ENCODE assay signal across 23 cellular contexts in genomic region chr2:41706261-41706660, GRCh38.
"Had no signal": no experiment of that assay in that cellular context is flagged by ENCODE, and none has a peak within 500 bp of the region (broad histone marks: within the 10 kb centered on the region; RNA-seq: fewer than 3 reads in every experiment).

No MANE protein-coding gene starts in this region.

- ATAC-seq: left cardiac atrium; left lung; naive thymus-derived CD8-positive, alpha-beta T cell; right lobe of liver had no signal

- H3K27me3 Mint-ChIP-seq: type B pancreatic cell had no signal

- H3K27ac ChIP-seq: esophagus squamous epithelium, left lung, ovary, right lobe of liver, stomach, testis, tibial artery had no signal

- H3K36me3 Mint-ChIP-seq: naive thymus-derived CD8-positive, alpha-beta T cell; type B pancreatic cell had no signal

- H3K9me3 Mint-ChIP-seq: endodermal cell; naive thymus-derived CD8-positive, alpha-beta T cell; nephron progenitor cell; type B pancreatic cell had no signal

- H3K4me1 Mint-ChIP-seq: naive thymus-derived CD8-positive, alpha-beta T cell had no signal

- H3K4me3 Mint-ChIP-seq: endodermal cell; naive thymus-derived CD8-positive, alpha-beta T cell; nephron progenitor cell; type B pancreatic cell had no signal

- DNase-seq: effector CD8-positive, alpha-beta T cell; endodermal cell; erythroblast; esophagus squamous epithelium; kidney; left cardiac atrium; left lung; mammary epithelial cell; mesendoderm; midbrain; naive thymus-derived CD8-positive, alpha-beta T cell; nephron progenitor cell; nucleus accumbens; ovary; right lobe of liver; small intestine; stimulated activated CD4-positive, alpha-beta T cell treated with anti-CD3 and anti-CD28 coated beads, Interleukin-15, amount 100 ng/mL, for 24 hours; stimulated activated CD4-positive, alpha-beta T cell treated with anti-CD3 and anti-CD28 coated beads, Interleukin-2, amount 100 ng/mL, for 48 hours; stimulated activated naive CD4-positive, alpha-beta T cell; stomach; testis; tibial artery had no signal

- H3K27ac Mint-ChIP-seq: endodermal cell; naive thymus-derived CD8-positive, alpha-beta T cell; nephron progenitor cell; type B pancreatic cell had no signal
